ENCODE assay signal across 15 cellular contexts in genomic region chr1:45566722-45567121, GRCh38. TPM values are rescaled to one million over a fixed set of nuclear protein-coding genes. Genes with fewer than 3 reads are reported as not detected.
DNase-seq lines count a peak whose midpoint lies in the region; ATAC-seq and TF ChIP-seq lines count a peak whose summit lies in the region.
"Had no signal": no experiment of that assay in that cellular context is flagged by ENCODE, and none has a peak within 500 bp of the region (broad histone marks: within the 10 kb centered on the region; RNA-seq: fewer than 3 reads in every experiment).

No MANE protein-coding gene starts in this region.

- no peak overlapping the region for H2BK15ac ChIP-seq in mesenchymal stem cell (ENCODE audit: low read depth, poor library complexity, severe bottlenecking)

- peak overlapping the region; percentile 13 for H3K27ac Mint-ChIP-seq in activated T-cell treated with anti-CD3 and anti-CD28 coated beads, Interleukin-2, amount 50 U/mL, for 24 hours
- H3K27ac Mint-ChIP-seq: activated CD4-positive, alpha-beta memory T cell treated with anti-CD3 and anti-CD28 coated beads, Interleukin-2, amount 10 ng/mL, durations not matched to agents 7 days and 5 days; activated T-helper 2 cell treated with anti-CD3 and anti-CD28 coated beads, Interferon-gamma antibody, Interleukin-2, Interleukin-4, amounts not matched to agents 10 μg/mL and 5 μg/mL and 100 μg/mL, durations not matched to agents 14 hours and 24 hours and 36 hours; CD8-positive, alpha-beta T cell had no signal

- intact Hi-C loops in Right ventricle myocardium superior (cut with DNase I) (loop anchor here (5.0 kb wide), 1 partner anchor 54 kb away; no protein-coding TSS in a partner anchor), vagina (cut with DNase I) (loop anchor here (5.0 to 10.0 kb wide), 3 partner anchors 44 to 552 kb away; partner anchors contain the start of genes HECTD3, PRDX1 and UROD)

- H3K36me3 ChIP-seq in mesenchymal stem cell (ENCODE audit: control insufficient read depth in 1 of 2, insufficient read depth in 2 of 2, low read depth in 1 of 2, low read length in 2 of 2) (peaks cover 64 to 70% of the 10 kb centered on the region in 2 experiments), vagina (peaks cover 0 to 59% of the 10 kb centered on the region in 2 donors)

- no peak overlapping the region for H3K18ac ChIP-seq in mesenchymal stem cell (ENCODE audit: low read depth in 1 of 2, low read length in 2 of 2)

- WGBS in mesenchymal stem cell: 75% methylated on average over 5 of the region's 5 CpGs

- no peak overlapping the region for H3K4ac ChIP-seq in mesenchymal stem cell (ENCODE audit: low read depth in 1 of 2, low read length in 2 of 2)

- H3K4me1 ChIP-seq in mesenchymal stem cell (ENCODE audit: control insufficient read depth, insufficient read depth, low read depth, low read length) (no peaks in the 10 kb centered on the region), vagina (peaks cover 17% of the 10 kb centered on the region)

- H3K36me3 Mint-ChIP-seq in activated T-cell treated with anti-CD3 and anti-CD28 coated beads, Interleukin-2, amount 50 U/mL, for 24 hours (ENCODE audit: low read depth): peaks cover 90% of the 10 kb centered on the region

- ATAC-seq in Right ventricle myocardium superior (ENCODE audit: poor library complexity) (peak; percentile 74), HG02610 (IDR thresholded peaks at IDR 0.05; ENCODE audit: unreplicated experiment) (no peak)
- ATAC-seq: CD8-positive, alpha-beta T cell had no signal

- no peak overlapping the region for H3K4me2 ChIP-seq in mesenchymal stem cell (ENCODE audit: low read length, poor library complexity, severe bottlenecking)

- H3K9ac ChIP-seq in mesenchymal stem cell (ENCODE audit: low read length): peak overlapping the region; percentile 27

- H3K4me3 Mint-ChIP-seq in activated T-cell treated with anti-CD3 and anti-CD28 coated beads, Interleukin-2, amount 50 U/mL, for 24 hours: no peak overlapping the region
- H3K4me3 Mint-ChIP-seq: activated CD4-positive, alpha-beta memory T cell treated with anti-CD3 and anti-CD28 coated beads, Interleukin-2, amount 10 ng/mL, durations not matched to agents 7 days and 5 days; CD8-positive, alpha-beta T cell; stimulated activated naive CD8-positive, alpha-beta T cell treated with anti-CD3 and anti-CD28 coated beads, Interleukin-15, Interleukin-2, amounts not matched to agents 100 ng/mL and 50 ng/mL, for 24 hours had no signal

- no peak overlapping the region for H3K27ac ChIP-seq in mesenchymal stem cell (ENCODE audit: low read length, poor library complexity, severe bottlenecking)
- peak overlapping the region; percentile 52 for H3K27ac ChIP-seq in vagina

- no peak overlapping the region for H3K4me3 ChIP-seq in mesenchymal stem cell (ENCODE audit: insufficient read depth in 1 of 2, low read depth in 1 of 2, low read length in 2 of 2)
- H3K4me3 ChIP-seq in vagina: no peak overlapping the region

- no peaks in the 10 kb centered on the region for H3K27me3 Mint-ChIP-seq in activated T-cell treated with anti-CD3 and anti-CD28 coated beads, Interleukin-2, amount 50 U/mL, for 24 hours
- H3K27me3 Mint-ChIP-seq: activated CD4-positive, alpha-beta memory T cell treated with anti-CD3 and anti-CD28 coated beads, Interleukin-2, amount 10 ng/mL, durations not matched to agents 7 days and 5 days; stimulated activated naive CD8-positive, alpha-beta T cell treated with anti-CD3 and anti-CD28 coated beads, Interleukin-15, Interleukin-2, amounts not matched to agents 100 ng/mL and 50 ng/mL, for 24 hours had no signal

- no peak overlapping the region for H4K8ac ChIP-seq in mesenchymal stem cell (ENCODE audit: low read length)

- H3K23ac ChIP-seq in mesenchymal stem cell (ENCODE audit: low read length in 2 of 2): no peak overlapping the region

- peaks cover 3% of the 10 kb centered on the region for H3K4me1 Mint-ChIP-seq in activated T-cell treated with anti-CD3 and anti-CD28 coated beads, Interleukin-2, amount 50 U/mL, for 24 hours (ENCODE audit: low read depth)
- H3K4me1 Mint-ChIP-seq: activated CD4-positive, alpha-beta memory T cell treated with anti-CD3 and anti-CD28 coated beads, Interleukin-2, amount 10 ng/mL, durations not matched to agents 7 days and 5 days had no signal

- no peak overlapping the region for H4K91ac ChIP-seq in mesenchymal stem cell (ENCODE audit: low read length)

- H2AK5ac ChIP-seq in mesenchymal stem cell (ENCODE audit: low read length, severe bottlenecking): no peak overlapping the region

- H2BK12ac ChIP-seq in mesenchymal stem cell (ENCODE audit: low read length in 2 of 2): no peak overlapping the region

- no peak overlapping the region for H2AFZ ChIP-seq in mesenchymal stem cell (ENCODE audit: low read depth, low read length)

- H3K9me3 ChIP-seq in mesenchymal stem cell (ENCODE audit: control insufficient read depth, low read length): no peaks in the 10 kb centered on the region
- no peaks in the 10 kb centered on the region for H3K9me3 ChIP-seq in vagina

- H2BK5ac ChIP-seq in mesenchymal stem cell (ENCODE audit: low read depth, low read length, poor library complexity, severe bottlenecking): no peak overlapping the region

- no peak for TF ChIP-seq POLR2A in vagina (IDR thresholded peaks at IDR 0.05)

- DNase-seq in activated T-cell treated with anti-CD3 and anti-CD28 coated beads, Interleukin-2, amount 50 U/mL, for 24 hours: no peak
- no peak for DNase-seq in activated T-cell treated with anti-CD3 and anti-CD28 coated beads, Interleukin-2, amount 50 U/mL, for 1 hour
- DNase-seq in Right ventricle myocardium superior (peak; percentile 78), mesenchymal stem cell (no peak), vagina (ENCODE audit: extremely low spot score in 2 of 2) (peak in 1 of 2 donors; percentile 90), NCI-H526 treated with DMSO at 0.1 percent for 48 hours (lab: John Stamatoyannopoulos, UW) (no peak), SHP77 (lab: John Stamatoyannopoulos, UW) (no peak)
- DNase-seq: 8988T; activated CD4-positive, alpha-beta memory T cell treated with anti-CD3 and anti-CD28 coated beads, Interleukin-2, amount 10 ng/mL, durations not matched to agents 7 days and 5 days; CD8-positive, alpha-beta T cell; cortex of kidney; KBM-7 had no signal

- no peak for TF ChIP-seq CTCF in vagina (IDR thresholded peaks at IDR 0.05)

- no peak overlapping the region for H3K14ac ChIP-seq in mesenchymal stem cell (ENCODE audit: low read length in 2 of 2)

- H3K9me3 Mint-ChIP-seq in activated T-cell treated with anti-CD3 and anti-CD28 coated beads, Interleukin-2, amount 50 U/mL, for 24 hours: no peaks in the 10 kb centered on the region
- H3K9me3 Mint-ChIP-seq: activated CD4-positive, alpha-beta memory T cell treated with anti-CD3 and anti-CD28 coated beads, Interleukin-2, amount 10 ng/mL, durations not matched to agents 7 days and 5 days; activated T-helper 2 cell treated with anti-CD3 and anti-CD28 coated beads, Interferon-gamma antibody, Interleukin-2, Interleukin-4, amounts not matched to agents 10 μg/mL and 5 μg/mL and 100 μg/mL, durations not matched to agents 14 hours and 24 hours and 36 hours; CD8-positive, alpha-beta T cell; stimulated activated naive CD8-positive, alpha-beta T cell treated with anti-CD3 and anti-CD28 coated beads, Interleukin-15, Interleukin-2, amounts not matched to agents 100 ng/mL and 50 ng/mL, for 24 hours had no signal

- H3K27me3 ChIP-seq in mesenchymal stem cell (ENCODE audit: control insufficient read depth in 1 of 2, insufficient read depth in 1 of 2, low read length in 2 of 2) (no peaks in the 10 kb centered on the region), vagina (no peaks in the 10 kb centered on the region)

- H2BK120ac ChIP-seq in mesenchymal stem cell (ENCODE audit: low read depth, low read length): no peak overlapping the region

- H3K79me1 ChIP-seq in mesenchymal stem cell (replicated peaks; ENCODE audit: low read length, poor library complexity, severe bottlenecking): peaks cover 30% of the 10 kb centered on the region

RNA-seq across cellular contexts. Expression of gene AKR1A1, which starts 16.1 kb away (rescaled TPM):
- total RNA-seq in Right ventricle myocardium superior: 43.3 TPM
- 163 TPM for polyA plus RNA-seq in mesenchymal stem cell (2013, experiment 1 of 2)
- 181 TPM for polyA plus RNA-seq in mesenchymal stem cell (2013, experiment 2 of 2)
- total RNA-seq in vagina: 80.3 TPM

RNA-seq across cellular contexts. Expression of gene NASP, which starts 17.1 kb away (rescaled TPM):
- 28.7 TPM for total RNA-seq in Right ventricle myocardium superior
- polyA plus RNA-seq in mesenchymal stem cell (2013, experiment 1 of 2): 45.8 TPM
- polyA plus RNA-seq in mesenchymal stem cell (2013, experiment 2 of 2): 43.1 TPM
- 57.9 TPM for total RNA-seq in vagina

RNA-seq across cellular contexts. Expression of gene PRDX1, which starts 45.0 kb away (rescaled TPM):
- 319 TPM for total RNA-seq in Right ventricle myocardium superior
- 543 TPM for polyA plus RNA-seq in mesenchymal stem cell (2013, experiment 1 of 2)
- 562 TPM for polyA plus RNA-seq in mesenchymal stem cell (2013, experiment 2 of 2)
- total RNA-seq in vagina: 239 TPM

RNA-seq across cellular contexts. Expression of gene CCDC17, which starts 57.1 kb away (rescaled TPM):
- total RNA-seq in Right ventricle myocardium superior (1.0 TPM), vagina (1.5 TPM)
- polyA plus RNA-seq in mesenchymal stem cell (2013, experiment 1 of 2): 0.28 TPM
- polyA plus RNA-seq in mesenchymal stem cell (2013, experiment 2 of 2): 0.16 TPM
